ENCODE assay signal across 8 cellular contexts in the genomic region with DNA sequence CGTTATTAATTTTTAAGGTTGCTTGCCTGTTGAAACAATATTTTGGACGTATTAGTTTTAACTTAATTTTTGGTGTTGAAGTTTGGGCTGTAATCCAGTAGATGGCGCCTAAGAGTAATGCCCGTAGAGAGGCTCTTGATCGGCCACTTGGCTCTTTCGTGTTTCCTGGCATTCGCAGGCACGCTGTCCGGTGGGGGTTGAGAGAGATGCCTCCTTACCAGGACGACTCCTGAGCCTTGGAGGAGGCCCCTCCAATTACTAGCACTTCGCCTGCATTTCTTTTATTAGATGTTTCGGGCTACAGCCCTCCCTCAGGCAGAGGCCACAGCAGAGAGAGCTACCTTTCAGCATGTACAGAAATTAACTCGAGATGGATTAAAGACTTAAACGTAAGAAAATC. TPM values are rescaled to one million over a fixed set of nuclear protein-coding genes. Genes with fewer than 3 reads are reported as not detected.
DNase-seq lines count a peak whose midpoint lies in the region; ATAC-seq and TF ChIP-seq lines count a peak whose summit lies in the region.

No MANE protein-coding gene starts in this region.

- no peak overlapping the region for H3K27ac Mint-ChIP-seq in memory B cell

- 5 to 8% methylated on average over 14 of the region's 14 CpGs for WGBS in body of pancreas, 2 donors

- H3K4me3 ChIP-seq in OCI-LY1 (ENCODE audit: low read depth, low read length, poor library complexity, severe bottlenecking) (no peak overlapping the region), body of pancreas (no peak overlapping the region)

- H3K27ac ChIP-seq in OCI-LY1 (ENCODE audit: low read depth, low read length, poor library complexity, severe bottlenecking) (no peak overlapping the region), body of pancreas (no peak overlapping the region)

- H3K4me1 ChIP-seq in OCI-LY1 (ENCODE audit: insufficient read depth, low read length, severe bottlenecking) = no peaks in the 10 kb centered on the region
- no peaks in the 10 kb centered on the region for H3K4me1 ChIP-seq in body of pancreas

- peak; percentile 13 for DNase-seq in Right ventricle myocardium inferior (ENCODE audit: missing footprints)
- DNase-seq in cardiac septum (ENCODE audit: low spot score) = no peak
- peak; percentile 26 to 30 (median 28) for DNase-seq in body of pancreas
- DNase-seq in memory B cell (ENCODE audit: low spot score in 2 of 2) = peak; percentile 13 to 16
- DNase-seq in GF-D8 (lab: John Stamatoyannopoulos, UW) = no peak

- no peak for TF ChIP-seq POLR2A in body of pancreas (IDR thresholded peaks at IDR 0.05)

- no peaks in the 10 kb centered on the region for H3K79me2 ChIP-seq in OCI-LY1 (ENCODE audit: insufficient read depth, low read length)

- intact Hi-C loops in Right ventricle myocardium inferior (cut with DNase I) = no loop called here
- intact Hi-C loops in cardiac septum (cut with DNase I) = no loop called here
- intact Hi-C loops in body of pancreas (cut with DNase I) = no loop called here

- H3K4me3 Mint-ChIP-seq in memory B cell = no peak overlapping the region

- H4K20me1 ChIP-seq in OCI-LY1 (ENCODE audit: insufficient read depth, low read length) = no peaks in the 10 kb centered on the region

- H3K9me3 ChIP-seq in OCI-LY1 (ENCODE audit: low read length) = no peaks in the 10 kb centered on the region
- H3K9me3 ChIP-seq in body of pancreas = no peaks in the 10 kb centered on the region

- no peak overlapping the region for H2AFZ ChIP-seq in OCI-LY1 (ENCODE audit: low read length)

- peak; percentile 64 for TF ChIP-seq CTCF in OCI-LY1 (IDR thresholded peaks at IDR 0.05; ENCODE audit: low read length)
- TF ChIP-seq CTCF in body of pancreas (IDR thresholded peaks at IDR 0.05) = peak; percentile 23 to 71 (median 51)

- H3K27me3 Mint-ChIP-seq in memory B cell = peaks cover 10% of the 10 kb centered on the region

- no peak overlapping the region for H3K9ac ChIP-seq in OCI-LY1 (ENCODE audit: low read length)

- H3K36me3 ChIP-seq in OCI-LY1 (ENCODE audit: insufficient read depth, low read length) = no peaks in the 10 kb centered on the region
- H3K36me3 ChIP-seq in body of pancreas (replicated peaks in 1 of 2; ENCODE audit: insufficient read depth in 1 of 2, low read depth in 2 of 2) = no peaks in the 10 kb centered on the region

- no peak for ATAC-seq in Right ventricle myocardium inferior
- ATAC-seq in GM21526 (IDR thresholded peaks at IDR 0.05; ENCODE audit: low FRiP score, unreplicated experiment) = peak; percentile 84
- peak; percentile 73 for ATAC-seq in HG03571 (IDR thresholded peaks at IDR 0.05; ENCODE audit: unreplicated experiment)
- ATAC-seq in body of pancreas = no peak
- ATAC-seq in memory B cell (ENCODE audit: low read depth) = peak; percentile 45

- peaks cover 2% of the 10 kb centered on the region for H3K9me3 Mint-ChIP-seq in memory B cell

- no peaks in the 10 kb centered on the region for H3K9me2 ChIP-seq in OCI-LY1 (ENCODE audit: low read depth, low read length)

- H3F3A ChIP-seq in OCI-LY1 (ENCODE audit: insufficient read depth, low read length) = no peaks in the 10 kb centered on the region

- H3K4me1 Mint-ChIP-seq in memory B cell = no peaks in the 10 kb centered on the region

- no peak overlapping the region for H3K4me2 ChIP-seq in OCI-LY1 (ENCODE audit: low read length)

- no peaks in the 10 kb centered on the region for H3K36me3 Mint-ChIP-seq in memory B cell

- H3K27me3 ChIP-seq in OCI-LY1 (ENCODE audit: insufficient read depth, low read length) (no peaks in the 10 kb centered on the region), body of pancreas (no peaks in the 10 kb centered on the region)

RNA-seq across cellular contexts. Expression of gene OR2M4, which starts 12.0 kb away (rescaled TPM):
- total RNA-seq in Right ventricle myocardium inferior (not detected), cardiac septum (not detected), body of pancreas (not detected)

RNA-seq across cellular contexts. Expression of gene OR2T33, which starts 34.6 kb away (rescaled TPM):
- total RNA-seq in Right ventricle myocardium inferior (not detected), cardiac septum (not detected), body of pancreas (not detected)

RNA-seq across cellular contexts. Expression of gene OR2M3, which starts 46.1 kb away (rescaled TPM):
- total RNA-seq in Right ventricle myocardium inferior = not detected
- total RNA-seq in cardiac septum = not detected
- total RNA-seq in body of pancreas = not detected

Comparison
In these comparisons a context has a peak if more than half of its experiments do, and no peak if none do; other contexts are left out.
1. DNase-seq: peak in Right ventricle myocardium inferior (single experiment), body of pancreas (4 of 4) and memory B cell (2 of 2); none in cardiac septum (single experiment) and GF-D8 (single experiment).
2. ATAC-seq: peak in GM21526 (single experiment), HG03571 (single experiment) and memory B cell (single experiment); none in Right ventricle myocardium inferior (single experiment) and body of pancreas (single experiment).